Comparison of ENCODE assay signal across 10 cellular contexts in genomic region chr22:22702159-22702873, GRCh38. TPM values are rescaled to one million over a fixed set of nuclear protein-coding genes. Genes with fewer than 3 reads are reported as not detected.
A peak's percentile ranks its signal among the peaks of the same experiment; 100 is the strongest.
DNase-seq lines count a peak whose midpoint lies in the region; ATAC-seq and TF ChIP-seq lines count a peak whose summit lies in the region.
"Had no signal": no experiment of that assay in that cellular context is flagged by ENCODE, and none has a peak within 500 bp of the region (broad histone marks: within the 10 kb centered on the region; RNA-seq: fewer than 3 reads in every experiment).

No MANE protein-coding gene starts in this region.

- H3K9me3 Mint-ChIP-seq in activated CD4-positive, alpha-beta T cell treated with anti-CD3 and anti-CD28 coated beads for 36 hours (ENCODE audit: low read depth), result no peaks in the 10 kb centered on the region
- H3K9me3 Mint-ChIP-seq in activated CD4-positive, alpha-beta T cell treated with anti-CD3 and anti-CD28 coated beads, Interleukin-2, amount 10 ng/mL, durations not matched to agents 24 days and 14 days, result no peaks in the 10 kb centered on the region
- H3K9me3 Mint-ChIP-seq: IgD-negative memory B cell had no signal

- no peak overlapping the region for H3K4me3 Mint-ChIP-seq in activated CD4-positive, alpha-beta T cell treated with anti-CD3 and anti-CD28 coated beads for 36 hours
- no peak overlapping the region for H3K4me3 Mint-ChIP-seq in activated CD4-positive, alpha-beta T cell treated with anti-CD3 and anti-CD28 coated beads, Interleukin-2, amount 10 ng/mL, durations not matched to agents 24 days and 14 days
- H3K4me3 Mint-ChIP-seq: IgD-negative memory B cell had no signal

- CTCF ChIA-PET in activated CD4-positive, alpha-beta T cell treated with anti-CD3 and anti-CD28 coated beads for 36 hours (lab: Charles Lee), result interaction anchor here (0.6 to 1.6 kb wide), 5 partner anchors 9 to 550 kb away, joined by 3 to 4 read pairs (median 3); no protein-coding TSS in a partner anchor

- no peak for ATAC-seq in activated CD4-positive, alpha-beta T cell treated with anti-CD3 and anti-CD28 coated beads for 36 hours
- ATAC-seq in GM18870 (IDR thresholded peaks at IDR 0.05; ENCODE audit: unreplicated experiment), result no peak

- no peaks in the 10 kb centered on the region for H3K27me3 Mint-ChIP-seq in activated CD4-positive, alpha-beta T cell treated with anti-CD3 and anti-CD28 coated beads for 36 hours
- H3K27me3 Mint-ChIP-seq in activated CD4-positive, alpha-beta T cell treated with anti-CD3 and anti-CD28 coated beads, Interleukin-2, amount 10 ng/mL, durations not matched to agents 24 days and 14 days, result peaks cover 6% of the 10 kb centered on the region

- H3K27ac Mint-ChIP-seq in activated CD4-positive, alpha-beta T cell treated with anti-CD3 and anti-CD28 coated beads for 36 hours, result no peak overlapping the region
- no peak overlapping the region for H3K27ac Mint-ChIP-seq in activated CD4-positive, alpha-beta T cell treated with anti-CD3 and anti-CD28 coated beads, Interleukin-2, amount 10 ng/mL, durations not matched to agents 24 days and 14 days
- H3K27ac Mint-ChIP-seq: IgD-negative memory B cell had no signal

- peak; percentile 33 for DNase-seq in activated CD4-positive, alpha-beta T cell treated with anti-CD3 and anti-CD28 coated beads for 36 hours
- DNase-seq in activated CD4-positive, alpha-beta T cell treated with anti-CD3 and anti-CD28 coated beads, Interleukin-2, amount 10 ng/mL, durations not matched to agents 24 days and 14 days, result no peak
- DNase-seq in MV-4-11 (lab: John Stamatoyannopoulos, UW) (peak; percentile 4), epithelial cell of proximal tubule (ENCODE audit: low read depth) (no peak), skeletal muscle cell (ENCODE audit: low read depth) (peak; percentile 35), posterior vena cava (ENCODE audit: low spot score) (no peak)
- no peak for DNase-seq in central memory CD4-positive, alpha-beta T cell
- DNase-seq: activated CD4-positive, alpha-beta T cell treated with anti-CD3 and anti-CD28 coated beads, Interleukin-2, amount 50 U/mL, for 4 hours had no signal

- intact Hi-C loops in activated CD4-positive, alpha-beta T cell treated with anti-CD3 and anti-CD28 coated beads for 36 hours (cut with DNase I, micrococcal nuclease), result no loop called here
- intact Hi-C loops in activated CD4-positive, alpha-beta T cell treated with anti-CD3 and anti-CD28 coated beads, Interleukin-2, amount 10 ng/mL, durations not matched to agents 24 days and 14 days (cut with micrococcal nuclease), result no loop called here
- intact Hi-C loops in posterior vena cava (cut with DNase I), result no loop called here

- H3K4me3 ChIP-seq in epithelial cell of proximal tubule (ENCODE audit: low read depth, low read length) (no peak overlapping the region), skeletal muscle cell (ENCODE audit: low read depth, low read length) (no peak overlapping the region)

- H3K36me3 Mint-ChIP-seq in activated CD4-positive, alpha-beta T cell treated with anti-CD3 and anti-CD28 coated beads for 36 hours (ENCODE audit: low read depth), result no peaks in the 10 kb centered on the region
- no peaks in the 10 kb centered on the region for H3K36me3 Mint-ChIP-seq in activated CD4-positive, alpha-beta T cell treated with anti-CD3 and anti-CD28 coated beads, Interleukin-2, amount 10 ng/mL, durations not matched to agents 24 days and 14 days (ENCODE audit: low read depth)
- H3K36me3 Mint-ChIP-seq: IgD-negative memory B cell had no signal

- POLR2A ChIA-PET in activated CD4-positive, alpha-beta T cell treated with anti-CD3 and anti-CD28 coated beads for 36 hours (lab: Charles Lee), result no interaction called here

- TF ChIP-seq CTCF in epithelial cell of proximal tubule (conservative IDR thresholded peaks at IDR 0.05; ENCODE audit: low read depth, low read length), result peak; percentile 49

- H3K4me1 Mint-ChIP-seq in activated CD4-positive, alpha-beta T cell treated with anti-CD3 and anti-CD28 coated beads for 36 hours, result no peaks in the 10 kb centered on the region
- H3K4me1 Mint-ChIP-seq in activated CD4-positive, alpha-beta T cell treated with anti-CD3 and anti-CD28 coated beads, Interleukin-2, amount 10 ng/mL, durations not matched to agents 24 days and 14 days, result no peaks in the 10 kb centered on the region

RNA-seq across cellular contexts. Expression of gene GGTLC2, which starts 57.9 kb away (rescaled TPM):
- not detected for total RNA-seq in activated CD4-positive, alpha-beta T cell treated with anti-CD3 and anti-CD28 coated beads for 36 hours
- total RNA-seq in activated CD4-positive, alpha-beta T cell treated with anti-CD3 and anti-CD28 coated beads, Interleukin-2, amount 10 ng/mL, durations not matched to agents 24 days and 14 days, result not detected in 2 replicates
- total RNA-seq in epithelial cell of proximal tubule (0.80 TPM in 1 of 2 replicates, not detected in the other), posterior vena cava (not detected)

Comparison
In these comparisons a context has a peak if more than half of its experiments do, and no peak if none do; other contexts are left out.
1. DNase-seq: peak in activated CD4-positive, alpha-beta T cell treated with anti-CD3 and anti-CD28 coated beads for 36 hours (single experiment), MV-4-11 (single experiment) and skeletal muscle cell (single experiment); none in activated CD4-positive, alpha-beta T cell treated with anti-CD3 and anti-CD28 coated beads, Interleukin-2, amount 10 ng/mL, durations not matched to agents 24 days and 14 days (single experiment), epithelial cell of proximal tubule (single experiment), posterior vena cava (single experiment) and central memory CD4-positive, alpha-beta T cell (single experiment).